ENCODE assay signal across 1 cellular context in genomic region chr11:118401151-118401879, GRCh38.
A peak's percentile ranks its signal among the peaks of the same experiment; 100 is the strongest.
TF ChIP-seq lines count a peak whose summit lies in the region.

A gene with protein sequence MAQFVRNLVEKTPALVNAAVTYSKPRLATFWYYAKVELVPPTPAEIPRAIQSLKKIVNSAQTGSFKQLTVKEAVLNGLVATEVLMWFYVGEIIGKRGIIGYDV (plus strand): TSS chr11:118401606. CDS start chr11:118401666, 60 bp downstream.

TF ChIP-seq in HepG2, 621 proteins besides CTCF, POLR2A, EP300 and RAD21 (continued from another document and continues in another):
- no peak for TF ChIP-seq GTF3A (CRISPR knock-in tag; conservative IDR thresholded peaks at IDR 0.05)
- peak; percentile 39 for TF ChIP-seq ZNF605 (CRISPR knock-in tag; IDR thresholded peaks at IDR 0.05)
- no peak for TF ChIP-seq NFKBIZ (CRISPR knock-in tag; IDR thresholded peaks at IDR 0.05)
- no peak for TF ChIP-seq ZNF234 (CRISPR knock-in tag; conservative IDR thresholded peaks at IDR 0.05)
- no peak for TF ChIP-seq KLF15 (CRISPR knock-in tag; IDR thresholded peaks at IDR 0.05; ENCODE audit: borderline replicate concordance)
- TF ChIP-seq, protein P1, sequence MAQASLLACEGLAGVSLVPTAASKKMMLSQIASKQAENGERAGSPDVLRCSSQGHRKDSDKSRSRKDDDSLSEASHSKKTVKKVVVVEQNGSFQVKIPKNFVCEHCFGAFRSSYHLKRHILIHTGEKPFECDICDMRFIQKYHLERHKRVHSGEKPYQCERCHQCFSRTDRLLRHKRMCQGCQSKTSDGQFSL (CRISPR knock-in tag; IDR thresholded peaks at IDR 0.05) = no peak
- TF ChIP-seq MYC (CRISPR knock-in tag; IDR thresholded peaks at IDR 0.05; ENCODE audit: borderline replicate concordance) = no peak
- TF ChIP-seq ZFP62 (CRISPR knock-in tag; IDR thresholded peaks at IDR 0.05) = no peak
- peak; percentile 22; the same call in 1 of the 2 replicates for TF ChIP-seq ZNF574 (CRISPR knock-in tag; IDR thresholded peaks at IDR 0.05)
- TF ChIP-seq ZNF101 (CRISPR knock-in tag; IDR thresholded peaks at IDR 0.05; ENCODE audit: borderline replicate concordance, low read depth) = no peak
- TF ChIP-seq ZNF577 (CRISPR knock-in tag; IDR thresholded peaks at IDR 0.05; ENCODE audit: borderline replicate concordance, low read depth) = no peak
- no peak for TF ChIP-seq ZBTB44 (CRISPR knock-in tag; IDR thresholded peaks at IDR 0.05)
- TF ChIP-seq, protein P2, sequence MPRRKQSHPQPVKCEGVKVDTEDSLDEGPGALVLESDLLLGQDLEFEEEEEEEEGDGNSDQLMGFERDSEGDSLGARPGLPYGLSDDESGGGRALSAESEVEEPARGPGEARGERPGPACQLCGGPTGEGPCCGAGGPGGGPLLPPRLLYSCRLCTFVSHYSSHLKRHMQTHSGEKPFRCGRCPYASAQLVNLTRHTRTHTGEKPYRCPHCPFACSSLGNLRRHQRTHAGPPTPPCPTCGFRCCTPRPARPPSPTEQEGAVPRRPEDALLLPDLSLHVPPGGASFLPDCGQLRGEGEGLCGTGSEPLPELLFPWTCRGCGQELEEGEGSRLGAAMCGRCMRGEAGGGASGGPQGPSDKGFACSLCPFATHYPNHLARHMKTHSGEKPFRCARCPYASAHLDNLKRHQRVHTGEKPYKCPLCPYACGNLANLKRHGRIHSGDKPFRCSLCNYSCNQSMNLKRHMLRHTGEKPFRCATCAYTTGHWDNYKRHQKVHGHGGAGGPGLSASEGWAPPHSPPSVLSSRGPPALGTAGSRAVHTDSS (CRISPR knock-in tag; conservative IDR thresholded peaks at IDR 0.05) = no peak
- TF ChIP-seq MIER2 (CRISPR knock-in tag; IDR thresholded peaks at IDR 0.05) = no peak
- TF ChIP-seq NFIB (CRISPR knock-in tag; IDR thresholded peaks at IDR 0.05; ENCODE audit: borderline replicate concordance) = no peak
- TF ChIP-seq HMGXB4 (CRISPR knock-in tag; IDR thresholded peaks at IDR 0.05; ENCODE audit: borderline replicate concordance in 1 of 2, low read depth in 1 of 2) = peak; percentile 60 to 67; a peak in 2 of 4 replicates
- TF ChIP-seq, protein P3, sequence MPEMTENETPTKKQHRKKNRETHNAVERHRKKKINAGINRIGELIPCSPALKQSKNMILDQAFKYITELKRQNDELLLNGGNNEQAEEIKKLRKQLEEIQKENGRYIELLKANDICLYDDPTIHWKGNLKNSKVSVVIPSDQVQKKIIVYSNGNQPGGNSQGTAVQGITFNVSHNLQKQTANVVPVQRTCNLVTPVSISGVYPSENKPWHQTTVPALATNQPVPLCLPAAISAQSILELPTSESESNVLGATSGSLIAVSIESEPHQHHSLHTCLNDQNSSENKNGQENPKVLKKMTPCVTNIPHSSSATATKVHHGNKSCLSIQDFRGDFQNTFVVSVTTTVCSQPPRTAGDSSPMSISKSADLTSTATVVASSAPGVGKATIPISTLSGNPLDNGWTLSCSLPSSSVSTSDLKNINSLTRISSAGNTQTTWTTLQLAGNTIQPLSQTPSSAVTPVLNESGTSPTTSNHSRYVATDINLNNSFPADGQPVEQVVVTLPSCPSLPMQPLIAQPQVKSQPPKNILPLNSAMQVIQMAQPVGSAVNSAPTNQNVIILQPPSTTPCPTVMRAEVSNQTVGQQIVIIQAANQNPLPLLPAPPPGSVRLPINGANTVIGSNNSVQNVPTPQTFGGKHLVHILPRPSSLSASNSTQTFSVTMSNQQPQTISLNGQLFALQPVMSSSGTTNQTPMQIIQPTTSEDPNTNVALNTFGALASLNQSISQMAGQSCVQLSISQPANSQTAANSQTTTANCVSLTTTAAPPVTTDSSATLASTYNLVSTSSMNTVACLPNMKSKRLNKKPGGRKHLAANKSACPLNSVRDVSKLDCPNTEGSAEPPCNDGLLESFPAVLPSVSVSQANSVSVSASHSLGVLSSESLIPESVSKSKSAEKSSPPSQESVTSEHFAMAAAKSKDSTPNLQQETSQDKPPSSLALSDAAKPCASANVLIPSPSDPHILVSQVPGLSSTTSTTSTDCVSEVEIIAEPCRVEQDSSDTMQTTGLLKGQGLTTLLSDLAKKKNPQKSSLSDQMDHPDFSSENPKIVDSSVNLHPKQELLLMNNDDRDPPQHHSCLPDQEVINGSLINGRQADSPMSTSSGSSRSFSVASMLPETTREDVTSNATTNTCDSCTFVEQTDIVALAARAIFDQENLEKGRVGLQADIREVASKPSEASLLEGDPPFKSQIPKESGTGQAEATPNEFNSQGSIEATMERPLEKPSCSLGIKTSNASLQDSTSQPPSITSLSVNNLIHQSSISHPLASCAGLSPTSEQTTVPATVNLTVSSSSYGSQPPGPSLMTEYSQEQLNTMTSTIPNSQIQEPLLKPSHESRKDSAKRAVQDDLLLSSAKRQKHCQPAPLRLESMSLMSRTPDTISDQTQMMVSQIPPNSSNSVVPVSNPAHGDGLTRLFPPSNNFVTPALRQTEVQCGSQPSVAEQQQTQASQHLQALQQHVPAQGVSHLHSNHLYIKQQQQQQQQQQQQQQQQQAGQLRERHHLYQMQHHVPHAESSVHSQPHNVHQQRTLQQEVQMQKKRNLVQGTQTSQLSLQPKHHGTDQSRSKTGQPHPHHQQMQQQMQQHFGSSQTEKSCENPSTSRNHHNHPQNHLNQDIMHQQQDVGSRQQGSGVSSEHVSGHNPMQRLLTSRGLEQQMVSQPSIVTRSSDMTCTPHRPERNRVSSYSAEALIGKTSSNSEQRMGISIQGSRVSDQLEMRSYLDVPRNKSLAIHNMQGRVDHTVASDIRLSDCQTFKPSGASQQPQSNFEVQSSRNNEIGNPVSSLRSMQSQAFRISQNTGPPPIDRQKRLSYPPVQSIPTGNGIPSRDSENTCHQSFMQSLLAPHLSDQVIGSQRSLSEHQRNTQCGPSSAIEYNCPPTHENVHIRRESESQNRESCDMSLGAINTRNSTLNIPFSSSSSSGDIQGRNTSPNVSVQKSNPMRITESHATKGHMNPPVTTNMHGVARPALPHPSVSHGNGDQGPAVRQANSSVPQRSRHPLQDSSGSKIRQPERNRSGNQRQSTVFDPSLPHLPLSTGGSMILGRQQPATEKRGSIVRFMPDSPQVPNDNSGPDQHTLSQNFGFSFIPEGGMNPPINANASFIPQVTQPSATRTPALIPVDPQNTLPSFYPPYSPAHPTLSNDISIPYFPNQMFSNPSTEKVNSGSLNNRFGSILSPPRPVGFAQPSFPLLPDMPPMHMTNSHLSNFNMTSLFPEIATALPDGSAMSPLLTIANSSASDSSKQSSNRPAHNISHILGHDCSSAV (CRISPR knock-in tag; IDR thresholded peaks at IDR 0.05; ENCODE audit: borderline replicate concordance) = no peak
- no peak for TF ChIP-seq IKZF1 (IDR thresholded peaks at IDR 0.05)
- peak; percentile 6; the same call in 1 of the 2 replicates for TF ChIP-seq FOSL2 (CRISPR knock-in tag; IDR thresholded peaks at IDR 0.05)
- TF ChIP-seq KDM4B (CRISPR knock-in tag; IDR thresholded peaks at IDR 0.05) = 0 out of 2 replicates have a peak, but pooled peaks have one; percentile 63
- TF ChIP-seq MED13 (CRISPR knock-in tag; IDR thresholded peaks at IDR 0.05) = peak; percentile 48; the same call in 1 of the 2 replicates
- no peak for TF ChIP-seq ZNF7 (CRISPR knock-in tag; IDR thresholded peaks at IDR 0.05)
- no peak for TF ChIP-seq ZNF720 (CRISPR knock-in tag; IDR thresholded peaks at IDR 0.05)
- no peak for TF ChIP-seq ZFAT (CRISPR knock-in tag; conservative IDR thresholded peaks at IDR 0.05)
- peak; percentile 52; the same call in 1 of the 2 replicates for TF ChIP-seq NFIC (IDR thresholded peaks at IDR 0.05; ENCODE audit: low read length)
- TF ChIP-seq DBP (CRISPR knock-in tag; IDR thresholded peaks at IDR 0.05; ENCODE audit: not compliant biosample characterization) = no peak
- TF ChIP-seq LRRFIP1 (CRISPR knock-in tag; conservative IDR thresholded peaks at IDR 0.05) = no peak
- no peak for TF ChIP-seq ZFP36L2 (CRISPR knock-in tag; IDR thresholded peaks at IDR 0.05)
- no peak for TF ChIP-seq SRSF9 (IDR thresholded peaks at IDR 0.05; ENCODE audit: borderline replicate concordance, insufficient read depth, low read depth, low read length, poor library complexity, severe bottlenecking)
- peak; percentile 26; the same call in 1 of the 2 replicates for TF ChIP-seq POGZ (CRISPR knock-in tag; IDR thresholded peaks at IDR 0.05)
- no peak for TF ChIP-seq ZNF451 (CRISPR knock-in tag; IDR thresholded peaks at IDR 0.05)
- no peak for TF ChIP-seq ZBTB42 (CRISPR knock-in tag; IDR thresholded peaks at IDR 0.05)
- peak; percentile 40 for TF ChIP-seq ZNF44 (CRISPR knock-in tag; IDR thresholded peaks at IDR 0.05)
- TF ChIP-seq ZNF749 (CRISPR knock-in tag; IDR thresholded peaks at IDR 0.05; ENCODE audit: borderline replicate concordance) = no peak
- no peak for TF ChIP-seq ZNF251 (CRISPR knock-in tag; IDR thresholded peaks at IDR 0.05)
- no peak for TF ChIP-seq ZFP36 (IDR thresholded peaks at IDR 0.05; ENCODE audit: borderline replicate concordance, low read depth, low read length, partially characterized antibody)
- TF ChIP-seq ARNT (IDR thresholded peaks at IDR 0.05) = no peak
- TF ChIP-seq ZNF33A (CRISPR knock-in tag; IDR thresholded peaks at IDR 0.05; ENCODE audit: borderline replicate concordance) = peak; percentile 68; the same call in 1 of the 2 replicates
- no peak for TF ChIP-seq NCOA1 (CRISPR knock-in tag; IDR thresholded peaks at IDR 0.05)
- TF ChIP-seq NR1H2 (CRISPR knock-in tag; IDR thresholded peaks at IDR 0.05; ENCODE audit: borderline replicate concordance, low read depth) = no peak
- peak; percentile 61; the same call in 1 of the 2 replicates for TF ChIP-seq CCDC6 (CRISPR knock-in tag; IDR thresholded peaks at IDR 0.05)
- TF ChIP-seq MAZ (IDR thresholded peaks at IDR 0.05; ENCODE audit: borderline replicate concordance, low read depth, low read length) = no peak
- TF ChIP-seq MAZ (CRISPR knock-in tag; IDR thresholded peaks at IDR 0.05; ENCODE audit: low read depth) = no peak; the same call in 1 of the 2 replicates
- no peak for TF ChIP-seq CHD2 (IDR thresholded peaks at IDR 0.05; ENCODE audit: low read depth, low read length)
- peak; percentile 82 for TF ChIP-seq DMAP1 (CRISPR knock-in tag; IDR thresholded peaks at IDR 0.05)
- peak; percentile 9; the same call in 1 of the 2 replicates for TF ChIP-seq HDAC2 (CRISPR knock-in tag; IDR thresholded peaks at IDR 0.05)
